Comparison of ENCODE assay signal across 1 cellular context in genomic region chr17:28812136-28812979, GRCh38.
TF ChIP-seq lines count a peak whose summit lies in the region.

No MANE protein-coding gene starts in this region.

TF ChIP-seq in HepG2, 621 proteins besides CTCF, POLR2A, EP300 and RAD21 (continued from another document and continues in another):
- TF ChIP-seq HMGXB4 (CRISPR knock-in tag; IDR thresholded peaks at IDR 0.05; ENCODE audit: borderline replicate concordance in 1 of 2, low read depth in 1 of 2), result peak in 1 of 2 experiments; percentile 45; a peak in 1 of 4 replicates
- TF ChIP-seq ZNF333 (CRISPR knock-in tag; IDR thresholded peaks at IDR 0.05; ENCODE audit: borderline replicate concordance), result no peak
- no peak for TF ChIP-seq ZNF703 (CRISPR knock-in tag; IDR thresholded peaks at IDR 0.05; ENCODE audit: borderline replicate concordance)
- TF ChIP-seq SUZ12 (IDR thresholded peaks at IDR 0.05; ENCODE audit: low read depth, low read length), result no peak
- no peak for TF ChIP-seq ZNF20 (CRISPR knock-in tag; IDR thresholded peaks at IDR 0.05)
- no peak for TF ChIP-seq TP53 (CRISPR knock-in tag; conservative IDR thresholded peaks at IDR 0.05)
- TF ChIP-seq ZNF770 (CRISPR knock-in tag; IDR thresholded peaks at IDR 0.05), result no peak
- TF ChIP-seq SALL1 (CRISPR knock-in tag; IDR thresholded peaks at IDR 0.05), result peak; percentile 53; the same call in 1 of the 2 replicates
- TF ChIP-seq SOX6 (IDR thresholded peaks at IDR 0.05), result no peak
- peak; percentile 15; the same call in 1 of the 2 replicates for TF ChIP-seq SOX6 (CRISPR knock-in tag; IDR thresholded peaks at IDR 0.05)
- 0 out of 2 replicates have a peak, but pooled peaks have one; percentile 28 for TF ChIP-seq ZNF788 (CRISPR knock-in tag; IDR thresholded peaks at IDR 0.05; ENCODE audit: borderline replicate concordance)
- TF ChIP-seq TBX3 (IDR thresholded peaks at IDR 0.05; ENCODE audit: borderline replicate concordance), result 0 out of 2 replicates have a peak, but pooled peaks have one; percentile 7
- TF ChIP-seq ZNF740 (CRISPR knock-in tag; IDR thresholded peaks at IDR 0.05), result peak; percentile 42; the same call in 1 of the 2 replicates
- peak; percentile 62 for TF ChIP-seq ZNF777 (CRISPR knock-in tag; IDR thresholded peaks at IDR 0.05)
- TF ChIP-seq HDAC1 (CRISPR knock-in tag; IDR thresholded peaks at IDR 0.05), result 0 out of 2 replicates have a peak, but pooled peaks have one; percentile 18
- 0 out of 2 replicates have a peak, but pooled peaks have one; percentile 26 for TF ChIP-seq TARDBP (CRISPR knock-in tag; IDR thresholded peaks at IDR 0.05)
- peak; percentile 55; the same call in 1 of the 2 replicates for TF ChIP-seq POLR2AphosphoS5 (IDR thresholded peaks at IDR 0.05; ENCODE audit: low read depth, low read length)
- no peak for TF ChIP-seq JARID2 (CRISPR knock-in tag; IDR thresholded peaks at IDR 0.05; ENCODE audit: insufficient replicate concordance)
- no peak for TF ChIP-seq HCFC1 (IDR thresholded peaks at IDR 0.05; ENCODE audit: low read depth, low read length)
- TF ChIP-seq, protein P1, sequence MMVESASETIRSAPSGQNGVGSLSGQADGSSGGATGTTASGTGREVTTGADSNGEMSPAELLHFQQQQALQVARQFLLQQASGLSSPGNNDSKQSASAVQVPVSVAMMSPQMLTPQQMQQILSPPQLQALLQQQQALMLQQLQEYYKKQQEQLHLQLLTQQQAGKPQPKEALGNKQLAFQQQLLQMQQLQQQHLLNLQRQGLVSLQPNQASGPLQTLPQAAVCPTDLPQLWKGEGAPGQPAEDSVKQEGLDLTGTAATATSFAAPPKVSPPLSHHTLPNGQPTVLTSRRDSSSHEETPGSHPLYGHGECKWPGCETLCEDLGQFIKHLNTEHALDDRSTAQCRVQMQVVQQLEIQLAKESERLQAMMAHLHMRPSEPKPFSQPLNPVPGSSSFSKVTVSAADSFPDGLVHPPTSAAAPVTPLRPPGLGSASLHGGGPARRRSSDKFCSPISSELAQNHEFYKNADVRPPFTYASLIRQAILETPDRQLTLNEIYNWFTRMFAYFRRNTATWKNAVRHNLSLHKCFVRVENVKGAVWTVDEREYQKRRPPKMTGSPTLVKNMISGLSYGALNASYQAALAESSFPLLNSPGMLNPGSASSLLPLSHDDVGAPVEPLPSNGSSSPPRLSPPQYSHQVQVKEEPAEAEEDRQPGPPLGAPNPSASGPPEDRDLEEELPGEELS (CRISPR knock-in tag; IDR thresholded peaks at IDR 0.05), result no peak; the same call in 1 of the 2 replicates
- no peak for TF ChIP-seq ZNF713 (CRISPR knock-in tag; IDR thresholded peaks at IDR 0.05)
- TF ChIP-seq MED8 (CRISPR knock-in tag; IDR thresholded peaks at IDR 0.05; ENCODE audit: insufficient replicate concordance), result no peak
- TF ChIP-seq NONO (IDR thresholded peaks at IDR 0.05), result no peak
- TF ChIP-seq NONO (CRISPR knock-in tag; conservative IDR thresholded peaks at IDR 0.05), result 0 out of 2 replicates have a peak, but pooled peaks have one; percentile 23
- TF ChIP-seq MYC (CRISPR knock-in tag; IDR thresholded peaks at IDR 0.05; ENCODE audit: borderline replicate concordance), result peak; percentile 57; the same call in 1 of the 2 replicates
- no peak for TF ChIP-seq AFF4 (CRISPR knock-in tag; IDR thresholded peaks at IDR 0.05)
- no peak for TF ChIP-seq KAT7 (CRISPR knock-in tag; IDR thresholded peaks at IDR 0.05; ENCODE audit: borderline replicate concordance)
- TF ChIP-seq, protein P2, sequence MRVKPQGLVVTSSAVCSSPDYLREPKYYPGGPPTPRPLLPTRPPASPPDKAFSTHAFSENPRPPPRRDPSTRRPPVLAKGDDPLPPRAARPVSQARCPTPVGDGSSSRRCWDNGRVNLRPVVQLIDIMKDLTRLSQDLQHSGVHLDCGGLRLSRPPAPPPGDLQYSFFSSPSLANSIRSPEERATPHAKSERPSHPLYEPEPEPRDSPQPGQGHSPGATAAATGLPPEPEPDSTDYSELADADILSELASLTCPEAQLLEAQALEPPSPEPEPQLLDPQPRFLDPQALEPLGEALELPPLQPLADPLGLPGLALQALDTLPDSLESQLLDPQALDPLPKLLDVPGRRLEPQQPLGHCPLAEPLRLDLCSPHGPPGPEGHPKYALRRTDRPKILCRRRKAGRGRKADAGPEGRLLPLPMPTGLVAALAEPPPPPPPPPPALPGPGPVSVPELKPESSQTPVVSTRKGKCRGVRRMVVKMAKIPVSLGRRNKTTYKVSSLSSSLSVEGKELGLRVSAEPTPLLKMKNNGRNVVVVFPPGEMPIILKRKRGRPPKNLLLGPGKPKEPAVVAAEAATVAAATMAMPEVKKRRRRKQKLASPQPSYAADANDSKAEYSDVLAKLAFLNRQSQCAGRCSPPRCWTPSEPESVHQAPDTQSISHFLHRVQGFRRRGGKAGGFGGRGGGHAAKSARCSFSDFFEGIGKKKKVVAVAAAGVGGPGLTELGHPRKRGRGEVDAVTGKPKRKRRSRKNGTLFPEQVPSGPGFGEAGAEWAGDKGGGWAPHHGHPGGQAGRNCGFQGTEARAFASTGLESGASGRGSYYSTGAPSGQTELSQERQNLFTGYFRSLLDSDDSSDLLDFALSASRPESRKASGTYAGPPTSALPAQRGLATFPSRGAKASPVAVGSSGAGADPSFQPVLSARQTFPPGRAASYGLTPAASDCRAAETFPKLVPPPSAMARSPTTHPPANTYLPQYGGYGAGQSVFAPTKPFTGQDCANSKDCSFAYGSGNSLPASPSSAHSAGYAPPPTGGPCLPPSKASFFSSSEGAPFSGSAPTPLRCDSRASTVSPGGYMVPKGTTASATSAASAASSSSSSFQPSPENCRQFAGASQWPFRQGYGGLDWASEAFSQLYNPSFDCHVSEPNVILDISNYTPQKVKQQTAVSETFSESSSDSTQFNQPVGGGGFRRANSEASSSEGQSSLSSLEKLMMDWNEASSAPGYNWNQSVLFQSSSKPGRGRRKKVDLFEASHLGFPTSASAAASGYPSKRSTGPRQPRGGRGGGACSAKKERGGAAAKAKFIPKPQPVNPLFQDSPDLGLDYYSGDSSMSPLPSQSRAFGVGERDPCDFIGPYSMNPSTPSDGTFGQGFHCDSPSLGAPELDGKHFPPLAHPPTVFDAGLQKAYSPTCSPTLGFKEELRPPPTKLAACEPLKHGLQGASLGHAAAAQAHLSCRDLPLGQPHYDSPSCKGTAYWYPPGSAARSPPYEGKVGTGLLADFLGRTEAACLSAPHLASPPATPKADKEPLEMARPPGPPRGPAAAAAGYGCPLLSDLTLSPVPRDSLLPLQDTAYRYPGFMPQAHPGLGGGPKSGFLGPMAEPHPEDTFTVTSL (CRISPR knock-in tag; IDR thresholded peaks at IDR 0.05; ENCODE audit: borderline replicate concordance), result no peak
- no peak for TF ChIP-seq GPBP1L1 (CRISPR knock-in tag; IDR thresholded peaks at IDR 0.05)
- no peak for TF ChIP-seq ZNF543 (CRISPR knock-in tag; IDR thresholded peaks at IDR 0.05)
- peak; percentile 44; the same call in 1 of the 2 replicates for TF ChIP-seq ZNF501 (CRISPR knock-in tag; IDR thresholded peaks at IDR 0.05)
- no peak for TF ChIP-seq GFI1 (CRISPR knock-in tag; IDR thresholded peaks at IDR 0.05; ENCODE audit: borderline replicate concordance)
- TF ChIP-seq, protein P3, sequence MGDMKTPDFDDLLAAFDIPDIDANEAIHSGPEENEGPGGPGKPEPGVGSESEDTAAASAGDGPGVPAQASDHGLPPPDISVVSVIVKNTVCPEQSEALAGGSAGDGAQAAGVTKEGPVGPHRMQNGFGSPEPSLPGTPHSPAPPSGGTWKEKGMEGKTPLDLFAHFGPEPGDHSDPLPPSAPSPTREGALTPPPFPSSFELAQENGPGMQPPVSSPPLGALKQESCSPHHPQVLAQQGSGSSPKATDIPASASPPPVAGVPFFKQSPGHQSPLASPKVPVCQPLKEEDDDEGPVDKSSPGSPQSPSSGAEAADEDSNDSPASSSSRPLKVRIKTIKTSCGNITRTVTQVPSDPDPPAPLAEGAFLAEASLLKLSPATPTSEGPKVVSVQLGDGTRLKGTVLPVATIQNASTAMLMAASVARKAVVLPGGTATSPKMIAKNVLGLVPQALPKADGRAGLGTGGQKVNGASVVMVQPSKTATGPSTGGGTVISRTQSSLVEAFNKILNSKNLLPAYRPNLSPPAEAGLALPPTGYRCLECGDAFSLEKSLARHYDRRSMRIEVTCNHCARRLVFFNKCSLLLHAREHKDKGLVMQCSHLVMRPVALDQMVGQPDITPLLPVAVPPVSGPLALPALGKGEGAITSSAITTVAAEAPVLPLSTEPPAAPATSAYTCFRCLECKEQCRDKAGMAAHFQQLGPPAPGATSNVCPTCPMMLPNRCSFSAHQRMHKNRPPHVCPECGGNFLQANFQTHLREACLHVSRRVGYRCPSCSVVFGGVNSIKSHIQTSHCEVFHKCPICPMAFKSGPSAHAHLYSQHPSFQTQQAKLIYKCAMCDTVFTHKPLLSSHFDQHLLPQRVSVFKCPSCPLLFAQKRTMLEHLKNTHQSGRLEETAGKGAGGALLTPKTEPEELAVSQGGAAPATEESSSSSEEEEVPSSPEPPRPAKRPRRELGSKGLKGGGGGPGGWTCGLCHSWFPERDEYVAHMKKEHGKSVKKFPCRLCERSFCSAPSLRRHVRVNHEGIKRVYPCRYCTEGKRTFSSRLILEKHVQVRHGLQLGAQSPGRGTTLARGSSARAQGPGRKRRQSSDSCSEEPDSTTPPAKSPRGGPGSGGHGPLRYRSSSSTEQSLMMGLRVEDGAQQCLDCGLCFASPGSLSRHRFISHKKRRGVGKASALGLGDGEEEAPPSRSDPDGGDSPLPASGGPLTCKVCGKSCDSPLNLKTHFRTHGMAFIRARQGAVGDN (CRISPR knock-in tag; IDR thresholded peaks at IDR 0.05), result peak; percentile 74
- TF ChIP-seq RAD51 (IDR thresholded peaks at IDR 0.05; ENCODE audit: borderline replicate concordance), result no peak
- no peak for TF ChIP-seq ZNF776 (CRISPR knock-in tag; IDR thresholded peaks at IDR 0.05)
- TF ChIP-seq ZBTB38 (CRISPR knock-in tag; IDR thresholded peaks at IDR 0.05), result peak; percentile 33; the same call in 1 of the 2 replicates
- no peak for TF ChIP-seq ZNF558 (CRISPR knock-in tag; IDR thresholded peaks at IDR 0.05; ENCODE audit: borderline replicate concordance)
- 0 out of 2 replicates have a peak, but pooled peaks have one; percentile 27 for TF ChIP-seq ZNF232 (CRISPR knock-in tag; IDR thresholded peaks at IDR 0.05; ENCODE audit: borderline replicate concordance)
- 0 out of 2 replicates have a peak, but pooled peaks have one; percentile 34 for TF ChIP-seq CHD2 (IDR thresholded peaks at IDR 0.05; ENCODE audit: low read depth, low read length)
- no peak for TF ChIP-seq ZNF34 (CRISPR knock-in tag; IDR thresholded peaks at IDR 0.05; ENCODE audit: borderline replicate concordance)
